In the genomic region with DNA sequence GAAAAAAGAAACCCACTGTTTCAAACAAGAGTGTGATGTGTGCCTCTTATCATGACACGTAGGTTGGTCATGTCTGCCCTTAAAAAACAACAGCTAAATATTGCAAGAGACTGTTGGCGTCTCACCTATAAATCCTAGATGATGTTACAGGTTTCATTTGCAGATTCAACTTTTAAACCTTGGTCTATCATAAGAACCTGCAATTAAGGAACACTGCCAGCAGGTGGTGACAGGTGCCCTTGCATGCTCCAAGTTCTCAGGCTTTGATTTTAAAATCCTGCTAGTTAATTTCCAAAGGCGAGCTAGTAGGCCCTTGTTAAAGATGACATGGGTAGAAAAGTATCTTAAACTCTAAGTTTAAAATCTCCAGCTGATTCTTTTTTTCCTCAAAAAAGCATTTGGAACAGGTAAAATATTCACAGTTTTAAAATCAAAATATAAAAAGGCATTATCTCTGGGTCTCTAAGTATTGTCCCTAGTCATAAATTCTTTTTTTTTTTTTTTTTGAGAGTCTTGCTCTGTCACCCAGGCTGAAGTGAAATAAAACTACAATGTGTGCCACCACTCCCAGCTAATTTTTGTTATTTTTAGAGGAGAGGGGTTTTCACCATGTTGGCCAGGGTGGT, we compare ENCODE assay signal across 8 cellular contexts. TPM values are rescaled to one million over a fixed set of nuclear protein-coding genes. Genes with fewer than 3 reads are reported as not detected.
DNase-seq lines count a peak whose midpoint lies in the region; ATAC-seq, FAIRE-seq and TF ChIP-seq lines count a peak whose summit lies in the region.

No MANE protein-coding gene starts in this region.

- in situ Hi-C loops in SK-MEL-5 (cut with HindIII; ENCODE audit: low pct_unique_long_range_greater_than_20kb, low sequenced_read_pairs) = no loop called here

- FAIRE-seq in H54 (lab: Jason Lieb, UNC) = no peak

- no peaks in the 10 kb centered on the region for H3K27me3 Mint-ChIP-seq in activated naive CD4-positive, alpha-beta T cell treated with anti-CD3 and anti-CD28 coated beads, Interleukin-2, amount 10 ng/mL, durations not matched to agents 7 days and 5 days

- no peak overlapping the region for H3K4me3 ChIP-seq in Jurkat, Clone E6-1 (ENCODE audit: low read length)

- peak; percentile 6 for DNase-seq in DMS 273 treated with DMSO at 0.1 percent for 48 hours (lab: John Stamatoyannopoulos, UW)
- DNase-seq in Jurkat, Clone E6-1 (ENCODE audit: low read depth, low spot score) = peak; percentile 78
- DNase-seq in SK-MEL-5 (ENCODE audit: low read depth, low spot score) = peak; percentile 68
- DNase-seq in activated naive CD4-positive, alpha-beta T cell treated with anti-CD3 and anti-CD28 coated beads, Interleukin-2, amount 10 ng/mL, durations not matched to agents 7 days and 5 days = peak; percentile 81
- peak; percentile 71 for DNase-seq in iPS-NIHi7 (ENCODE audit: extremely low spot score)
- DNase-seq in stimulated activated CD4-positive, alpha-beta T cell treated with anti-CD3 and anti-CD28 coated beads, Interleukin-4, amount 100 ng/mL, for 48 hours (ENCODE audit: low read depth in 2 of 2) = peak; percentile 40 to 48
- no peak for DNase-seq in H54 (ENCODE audit: insufficient read length, low spot score)

- CTCF ChIA-PET in activated naive CD4-positive, alpha-beta T cell treated with anti-CD3 and anti-CD28 coated beads, Interleukin-2, amount 10 ng/mL, durations not matched to agents 7 days and 5 days (lab: Charles Lee) = interaction anchor here (0.6 to 12.7 kb wide), 28 partner anchors 8 to 290 kb away, joined by 3 to 314 read pairs (median 3); no protein-coding TSS in a partner anchor

- no peak overlapping the region for H3K27ac Mint-ChIP-seq in activated naive CD4-positive, alpha-beta T cell treated with anti-CD3 and anti-CD28 coated beads, Interleukin-2, amount 10 ng/mL, durations not matched to agents 7 days and 5 days

- H3K4me1 Mint-ChIP-seq in activated naive CD4-positive, alpha-beta T cell treated with anti-CD3 and anti-CD28 coated beads, Interleukin-2, amount 10 ng/mL, durations not matched to agents 7 days and 5 days = peaks cover 59% of the 10 kb centered on the region

- no peak for ATAC-seq in GM19395 (IDR thresholded peaks at IDR 0.05; ENCODE audit: unreplicated experiment)

- peaks cover 13% of the 10 kb centered on the region for H3K36me3 Mint-ChIP-seq in activated naive CD4-positive, alpha-beta T cell treated with anti-CD3 and anti-CD28 coated beads, Interleukin-2, amount 10 ng/mL, durations not matched to agents 7 days and 5 days

- peaks cover 3% of the 10 kb centered on the region for H3K9me3 Mint-ChIP-seq in activated naive CD4-positive, alpha-beta T cell treated with anti-CD3 and anti-CD28 coated beads, Interleukin-2, amount 10 ng/mL, durations not matched to agents 7 days and 5 days

- no peak overlapping the region for H3K4me3 Mint-ChIP-seq in activated naive CD4-positive, alpha-beta T cell treated with anti-CD3 and anti-CD28 coated beads, Interleukin-2, amount 10 ng/mL, durations not matched to agents 7 days and 5 days

- no peak for TF ChIP-seq POLR2A in H54 (IDR thresholded peaks at IDR 0.05; ENCODE audit: low read depth, low read length)

RNA-seq across cellular contexts. Expression of a gene that starts 39.1 kb away (rescaled TPM):
- polyA plus RNA-seq in Jurkat, Clone E6-1 (2012; ENCODE audit: insufficient read depth, insufficient read length) = 38.1 TPM
- total RNA-seq in SK-MEL-5 (2014; rRNA removed; shearing (Covaris generic)) = 38.5 and 44.7 TPM in 2 replicates
- 75.8 and 96.1 TPM in 2 replicates for polyA plus RNA-seq in SK-MEL-5 (2015; cell fraction: cytosol; rRNA removed)
- polyA plus RNA-seq in SK-MEL-5 (2015; cell fraction: nucleus; rRNA removed) = 17.8 and 20.8 TPM in 2 replicates
